Comparison of ENCODE assay signal across 1 cellular context in genomic region chr5:72380491-72381274, GRCh38.
TF ChIP-seq lines count a peak whose summit lies in the region.

No MANE protein-coding gene starts in this region.

TF ChIP-seq in GM23338, 12 proteins besides CTCF, POLR2A, EP300 and RAD21 (continued from another document):
- TF ChIP-seq ZNF462 (CRISPR knock-in tag; IDR thresholded peaks at IDR 0.05): no peak
- TF ChIP-seq CREB1 (CRISPR knock-in tag; IDR thresholded peaks at IDR 0.05; ENCODE audit: low read depth): no peak
- TF ChIP-seq EZH2 (IDR thresholded peaks at IDR 0.05; ENCODE audit: low read depth, unreplicated experiment): no peak
- no peak for TF ChIP-seq STAT1 (IDR thresholded peaks at IDR 0.05; ENCODE audit: unreplicated experiment)
TF ChIP-seq in GM23338: peak in this region for 0.
